Comparison of ENCODE assay signal across 1 cellular context in genomic region chr14:85519661-85520305, GRCh38.
A peak's percentile ranks its signal among the peaks of the same experiment; 100 is the strongest.
TF ChIP-seq lines count a peak whose summit lies in the region.

No MANE protein-coding gene starts in this region.

TF ChIP-seq in HepG2, 621 proteins besides CTCF, POLR2A, EP300 and RAD21 (continued from another document and continues in another):
- TF ChIP-seq, protein P1, sequence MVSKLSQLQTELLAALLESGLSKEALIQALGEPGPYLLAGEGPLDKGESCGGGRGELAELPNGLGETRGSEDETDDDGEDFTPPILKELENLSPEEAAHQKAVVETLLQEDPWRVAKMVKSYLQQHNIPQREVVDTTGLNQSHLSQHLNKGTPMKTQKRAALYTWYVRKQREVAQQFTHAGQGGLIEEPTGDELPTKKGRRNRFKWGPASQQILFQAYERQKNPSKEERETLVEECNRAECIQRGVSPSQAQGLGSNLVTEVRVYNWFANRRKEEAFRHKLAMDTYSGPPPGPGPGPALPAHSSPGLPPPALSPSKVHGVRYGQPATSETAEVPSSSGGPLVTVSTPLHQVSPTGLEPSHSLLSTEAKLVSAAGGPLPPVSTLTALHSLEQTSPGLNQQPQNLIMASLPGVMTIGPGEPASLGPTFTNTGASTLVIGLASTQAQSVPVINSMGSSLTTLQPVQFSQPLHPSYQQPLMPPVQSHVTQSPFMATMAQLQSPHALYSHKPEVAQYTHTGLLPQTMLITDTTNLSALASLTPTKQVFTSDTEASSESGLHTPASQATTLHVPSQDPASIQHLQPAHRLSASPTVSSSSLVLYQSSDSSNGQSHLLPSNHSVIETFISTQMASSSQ (IDR thresholded peaks at IDR 0.05; ENCODE audit: low read depth), result peak; percentile 35; the same call in 1 of the 2 replicates
- TF ChIP-seq, protein P1 (CRISPR knock-in tag; IDR thresholded peaks at IDR 0.05; ENCODE audit: borderline replicate concordance), result no peak; the same call in 1 of the 2 replicates
- no peak for TF ChIP-seq MBD4 (IDR thresholded peaks at IDR 0.05; ENCODE audit: borderline replicate concordance, low read length)
- TF ChIP-seq TERF1 (CRISPR knock-in tag; IDR thresholded peaks at IDR 0.05), result no peak
- peak; percentile 58; the same call in 1 of the 2 replicates for TF ChIP-seq MIER3 (CRISPR knock-in tag; IDR thresholded peaks at IDR 0.05; ENCODE audit: borderline replicate concordance)
- 0 out of 2 replicates have a peak, but pooled peaks have one; percentile 32 for TF ChIP-seq HMG20B (CRISPR knock-in tag; conservative IDR thresholded peaks at IDR 0.05)
- TF ChIP-seq, protein P2, sequence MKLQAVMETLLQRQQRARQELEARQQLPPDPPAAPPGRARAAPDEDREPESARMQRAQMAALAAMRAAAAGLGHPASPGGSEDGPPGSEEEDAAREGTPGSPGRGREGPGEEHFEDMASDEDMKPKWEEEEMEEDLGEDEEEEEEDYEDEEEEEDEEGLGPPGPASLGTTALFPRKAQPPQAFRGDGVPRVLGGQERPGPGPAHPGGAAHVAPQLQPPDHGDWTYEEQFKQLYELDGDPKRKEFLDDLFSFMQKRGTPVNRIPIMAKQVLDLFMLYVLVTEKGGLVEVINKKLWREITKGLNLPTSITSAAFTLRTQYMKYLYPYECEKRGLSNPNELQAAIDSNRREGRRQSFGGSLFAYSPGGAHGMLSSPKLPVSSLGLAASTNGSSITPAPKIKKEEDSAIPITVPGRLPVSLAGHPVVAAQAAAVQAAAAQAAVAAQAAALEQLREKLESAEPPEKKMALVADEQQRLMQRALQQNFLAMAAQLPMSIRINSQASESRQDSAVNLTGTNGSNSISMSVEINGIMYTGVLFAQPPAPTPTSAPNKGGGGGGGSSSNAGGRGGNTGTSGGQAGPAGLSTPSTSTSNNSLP (IDR thresholded peaks at IDR 0.05; ENCODE audit: low read depth, low read length), result peak; percentile 96
- no peak for TF ChIP-seq KDM5B (CRISPR knock-in tag; IDR thresholded peaks at IDR 0.05; ENCODE audit: borderline replicate concordance)
- TF ChIP-seq ZSCAN9 (CRISPR knock-in tag; IDR thresholded peaks at IDR 0.05; ENCODE audit: borderline replicate concordance), result peak; percentile 65; the same call in 1 of the 2 replicates
- peak; percentile 80 for TF ChIP-seq POGZ (CRISPR knock-in tag; IDR thresholded peaks at IDR 0.05)
- TF ChIP-seq, protein P3, sequence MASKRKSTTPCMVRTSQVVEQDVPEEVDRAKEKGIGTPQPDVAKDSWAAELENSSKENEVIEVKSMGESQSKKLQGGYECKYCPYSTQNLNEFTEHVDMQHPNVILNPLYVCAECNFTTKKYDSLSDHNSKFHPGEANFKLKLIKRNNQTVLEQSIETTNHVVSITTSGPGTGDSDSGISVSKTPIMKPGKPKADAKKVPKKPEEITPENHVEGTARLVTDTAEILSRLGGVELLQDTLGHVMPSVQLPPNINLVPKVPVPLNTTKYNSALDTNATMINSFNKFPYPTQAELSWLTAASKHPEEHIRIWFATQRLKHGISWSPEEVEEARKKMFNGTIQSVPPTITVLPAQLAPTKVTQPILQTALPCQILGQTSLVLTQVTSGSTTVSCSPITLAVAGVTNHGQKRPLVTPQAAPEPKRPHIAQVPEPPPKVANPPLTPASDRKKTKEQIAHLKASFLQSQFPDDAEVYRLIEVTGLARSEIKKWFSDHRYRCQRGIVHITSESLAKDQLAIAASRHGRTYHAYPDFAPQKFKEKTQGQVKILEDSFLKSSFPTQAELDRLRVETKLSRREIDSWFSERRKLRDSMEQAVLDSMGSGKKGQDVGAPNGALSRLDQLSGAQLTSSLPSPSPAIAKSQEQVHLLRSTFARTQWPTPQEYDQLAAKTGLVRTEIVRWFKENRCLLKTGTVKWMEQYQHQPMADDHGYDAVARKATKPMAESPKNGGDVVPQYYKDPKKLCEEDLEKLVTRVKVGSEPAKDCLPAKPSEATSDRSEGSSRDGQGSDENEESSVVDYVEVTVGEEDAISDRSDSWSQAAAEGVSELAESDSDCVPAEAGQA (IDR thresholded peaks at IDR 0.05; ENCODE audit: low read depth), result no peak
- TF ChIP-seq, protein P3 (CRISPR knock-in tag; IDR thresholded peaks at IDR 0.05; ENCODE audit: borderline replicate concordance), result peak; percentile 95; the same call in 1 of the 2 replicates
- TF ChIP-seq, protein P4, sequence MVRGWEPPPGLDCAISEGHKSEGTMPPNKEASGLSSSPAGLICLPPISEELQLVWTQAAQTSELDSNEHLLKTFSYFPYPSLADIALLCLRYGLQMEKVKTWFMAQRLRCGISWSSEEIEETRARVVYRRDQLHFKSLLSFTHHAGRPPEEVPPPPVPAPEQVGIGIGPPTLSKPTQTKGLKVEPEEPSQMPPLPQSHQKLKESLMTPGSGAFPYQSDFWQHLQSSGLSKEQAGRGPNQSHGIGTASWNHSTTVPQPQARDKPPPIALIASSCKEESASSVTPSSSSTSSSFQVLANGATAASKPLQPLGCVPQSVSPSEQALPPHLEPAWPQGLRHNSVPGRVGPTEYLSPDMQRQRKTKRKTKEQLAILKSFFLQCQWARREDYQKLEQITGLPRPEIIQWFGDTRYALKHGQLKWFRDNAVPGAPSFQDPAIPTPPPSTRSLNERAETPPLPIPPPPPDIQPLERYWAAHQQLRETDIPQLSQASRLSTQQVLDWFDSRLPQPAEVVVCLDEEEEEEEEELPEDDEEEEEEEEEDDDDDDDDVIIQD (CRISPR knock-in tag; IDR thresholded peaks at IDR 0.05; ENCODE audit: low read depth), result peak; percentile 87
- peak; percentile 71; the same call in 1 of the 2 replicates for TF ChIP-seq ZSCAN5A (CRISPR knock-in tag; IDR thresholded peaks at IDR 0.05; ENCODE audit: borderline replicate concordance)
- 0 out of 2 replicates have a peak, but pooled peaks have one; percentile 24 for TF ChIP-seq PHF21A (CRISPR knock-in tag; IDR thresholded peaks at IDR 0.05)
- TF ChIP-seq, protein P5, sequence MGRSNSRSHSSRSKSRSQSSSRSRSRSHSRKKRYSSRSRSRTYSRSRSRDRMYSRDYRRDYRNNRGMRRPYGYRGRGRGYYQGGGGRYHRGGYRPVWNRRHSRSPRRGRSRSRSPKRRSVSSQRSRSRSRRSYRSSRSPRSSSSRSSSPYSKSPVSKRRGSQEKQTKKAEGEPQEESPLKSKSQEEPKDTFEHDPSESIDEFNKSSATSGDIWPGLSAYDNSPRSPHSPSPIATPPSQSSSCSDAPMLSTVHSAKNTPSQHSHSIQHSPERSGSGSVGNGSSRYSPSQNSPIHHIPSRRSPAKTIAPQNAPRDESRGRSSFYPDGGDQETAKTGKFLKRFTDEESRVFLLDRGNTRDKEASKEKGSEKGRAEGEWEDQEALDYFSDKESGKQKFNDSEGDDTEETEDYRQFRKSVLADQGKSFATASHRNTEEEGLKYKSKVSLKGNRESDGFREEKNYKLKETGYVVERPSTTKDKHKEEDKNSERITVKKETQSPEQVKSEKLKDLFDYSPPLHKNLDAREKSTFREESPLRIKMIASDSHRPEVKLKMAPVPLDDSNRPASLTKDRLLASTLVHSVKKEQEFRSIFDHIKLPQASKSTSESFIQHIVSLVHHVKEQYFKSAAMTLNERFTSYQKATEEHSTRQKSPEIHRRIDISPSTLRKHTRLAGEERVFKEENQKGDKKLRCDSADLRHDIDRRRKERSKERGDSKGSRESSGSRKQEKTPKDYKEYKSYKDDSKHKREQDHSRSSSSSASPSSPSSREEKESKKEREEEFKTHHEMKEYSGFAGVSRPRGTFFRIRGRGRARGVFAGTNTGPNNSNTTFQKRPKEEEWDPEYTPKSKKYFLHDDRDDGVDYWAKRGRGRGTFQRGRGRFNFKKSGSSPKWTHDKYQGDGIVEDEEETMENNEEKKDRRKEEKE (IDR thresholded peaks at IDR 0.05), result no peak
- TF ChIP-seq ZNF143 (CRISPR knock-in tag; IDR thresholded peaks at IDR 0.05), result no peak
- peak; percentile 95 for TF ChIP-seq MEIS2 (CRISPR knock-in tag; IDR thresholded peaks at IDR 0.05)
- TF ChIP-seq FOXP1 (IDR thresholded peaks at IDR 0.05), result no peak
- TF ChIP-seq FOXP1 (CRISPR knock-in tag; IDR thresholded peaks at IDR 0.05), result peak; percentile 85
- peak; percentile 85 for TF ChIP-seq ISL2 (CRISPR knock-in tag; IDR thresholded peaks at IDR 0.05)
- peak; percentile 62; the same call in 1 of the 2 replicates for TF ChIP-seq SOX13 (IDR thresholded peaks at IDR 0.05)
- peak in 1 of 2 experiments; percentile 99; a peak in 2 of 4 replicates for TF ChIP-seq SOX13 (CRISPR knock-in tag; conservative IDR thresholded peaks at IDR 0.05 in 1 of 2, IDR thresholded peaks at IDR 0.05 in 1 of 2)
- peak; percentile 78 for TF ChIP-seq RARA (CRISPR knock-in tag; IDR thresholded peaks at IDR 0.05)
- peak in 1 of 2 experiments; percentile 43; a peak in 1 of 4 replicates for TF ChIP-seq KLF16 (CRISPR knock-in tag; IDR thresholded peaks at IDR 0.05)
- no peak for TF ChIP-seq RXRA (CRISPR knock-in tag; IDR thresholded peaks at IDR 0.05)
- no peak for TF ChIP-seq SOX6 (IDR thresholded peaks at IDR 0.05)
- peak; percentile 98 for TF ChIP-seq SOX6 (CRISPR knock-in tag; IDR thresholded peaks at IDR 0.05)
- TF ChIP-seq ZNF317 (CRISPR knock-in tag; IDR thresholded peaks at IDR 0.05), result no peak
- no peak for TF ChIP-seq TP53 (CRISPR knock-in tag; conservative IDR thresholded peaks at IDR 0.05)
- TF ChIP-seq, protein P6, sequence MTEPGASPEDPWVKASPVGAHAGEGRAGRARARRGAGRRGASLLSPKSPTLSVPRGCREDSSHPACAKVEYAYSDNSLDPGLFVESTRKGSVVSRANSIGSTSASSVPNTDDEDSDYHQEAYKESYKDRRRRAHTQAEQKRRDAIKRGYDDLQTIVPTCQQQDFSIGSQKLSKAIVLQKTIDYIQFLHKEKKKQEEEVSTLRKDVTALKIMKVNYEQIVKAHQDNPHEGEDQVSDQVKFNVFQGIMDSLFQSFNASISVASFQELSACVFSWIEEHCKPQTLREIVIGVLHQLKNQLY (CRISPR knock-in tag; IDR thresholded peaks at IDR 0.05), result peak; percentile 78; the same call in 1 of the 2 replicates
- no peak for TF ChIP-seq ZNF496 (CRISPR knock-in tag; IDR thresholded peaks at IDR 0.05; ENCODE audit: insufficient replicate concordance)
- no peak for TF ChIP-seq GFI1 (CRISPR knock-in tag; IDR thresholded peaks at IDR 0.05; ENCODE audit: borderline replicate concordance)
- TF ChIP-seq YEATS4 (CRISPR knock-in tag; IDR thresholded peaks at IDR 0.05; ENCODE audit: borderline replicate concordance), result 0 out of 2 replicates have a peak, but pooled peaks have one; percentile 38
- peak; percentile 90 for TF ChIP-seq NCOA2 (CRISPR knock-in tag; IDR thresholded peaks at IDR 0.05)
- no peak for TF ChIP-seq ZNF549 (CRISPR knock-in tag; IDR thresholded peaks at IDR 0.05)
- TF ChIP-seq TBX3 (IDR thresholded peaks at IDR 0.05; ENCODE audit: borderline replicate concordance), result peak; percentile 28; the same call in 1 of the 2 replicates
- no peak for TF ChIP-seq SETDB1 (CRISPR knock-in tag; IDR thresholded peaks at IDR 0.05; ENCODE audit: borderline replicate concordance)
- TF ChIP-seq ZNF644 (CRISPR knock-in tag; IDR thresholded peaks at IDR 0.05; ENCODE audit: low read depth), result peak; percentile 87
- peak; percentile 77 for TF ChIP-seq ZMYM4 (CRISPR knock-in tag; IDR thresholded peaks at IDR 0.05)
